Comparison of ENCODE assay signal across 1 cellular context in genomic region chr3:195120199-195120556, GRCh38.
TF ChIP-seq lines count a peak whose summit lies in the region.

No MANE protein-coding gene starts in this region.

TF ChIP-seq in WTC11, 78 proteins besides CTCF, POLR2A, EP300 and RAD21 (continued from another document):
- no peak for TF ChIP-seq ARID4B (CRISPR knock-in tag; IDR thresholded peaks at IDR 0.05; ENCODE audit: borderline replicate concordance)
- no peak for TF ChIP-seq JUN (CRISPR knock-in tag; IDR thresholded peaks at IDR 0.05)
TF ChIP-seq in WTC11: peak in this region for 0.
